8 cellular contexts compared by ENCODE assay signal in genomic region chr11:118252688-118253087, GRCh38. TPM values are rescaled to one million over a fixed set of nuclear protein-coding genes. Genes with fewer than 3 reads are reported as not detected.
A peak's percentile ranks its signal among the peaks of the same experiment; 100 is the strongest.
DNase-seq lines count a peak whose midpoint lies in the region; ATAC-seq and TF ChIP-seq lines count a peak whose summit lies in the region.

No MANE protein-coding gene starts in this region.

- H3K79me2 ChIP-seq in DOHH2 (ENCODE audit: control insufficient read depth, low read length): peaks cover 17% of the 10 kb centered on the region
- no peaks in the 10 kb centered on the region for H3K79me2 ChIP-seq in neural cell (replicated peaks; ENCODE audit: insufficient read depth, low read length)

- H3F3A ChIP-seq in DOHH2 (ENCODE audit: control insufficient read depth, insufficient read depth) (peaks cover 15% of the 10 kb centered on the region; the same call in 1 of the 2 replicates), neural cell (ENCODE audit: insufficient read depth, low read length, poor library complexity, severe bottlenecking) (no peaks in the 10 kb centered on the region)

- H3K4me1 Mint-ChIP-seq in MCF 10A (ENCODE audit: insufficient read depth, unreplicated experiment): peaks cover 15% of the 10 kb centered on the region

- H3K36me3 ChIP-seq in DOHH2 (ENCODE audit: control insufficient read depth, low read length) (no peaks in the 10 kb centered on the region), neural cell (ENCODE audit: insufficient read depth, low read length) (no peaks in the 10 kb centered on the region)

- H3K4me3 ChIP-seq in DOHH2 (ENCODE audit: low read length) (peak overlapping the region; percentile 81), neural cell (ENCODE audit: low read length) (peak overlapping the region; percentile 69)

- H3K36me3 Mint-ChIP-seq in MCF 10A (ENCODE audit: insufficient read depth, unreplicated experiment): peaks cover 15% of the 10 kb centered on the region

- BruUV-seq in MCF 10A (replicated peaks; lab: Mats Ljungman, UMichigan): no TSS peak

- peak overlapping the region; percentile 47 for H2AFZ ChIP-seq in neural cell (ENCODE audit: low read depth, low read length)

- POLR2A ChIA-PET in MCF 10A (lab: Yijun Ruan, JAX): interaction anchor here (0.6 to 7.2 kb wide), 20 partner anchors 10 to 991 kb away, joined by 3 to 225 read pairs (median 4); partner anchors contain the start of genes MPZL2 and UBE4A

- CTCF ChIA-PET in MCF 10A (lab: Yijun Ruan, JAX): interaction anchor here (0.5 to 1.2 kb wide), 4 partner anchors 11 to 1012 kb away, joined by 3 to 9 read pairs (median 3); partner anchors contain the start of gene MPZL2

- intact Hi-C loops in MCF 10A (cut with micrococcal nuclease): loop anchor here (5.0 kb wide), 1 partner anchor 35 kb away; no protein-coding TSS in a partner anchor

- no peak for TF ChIP-seq RAD21 in neural cell (conservative IDR thresholded peaks at IDR 0.05)

- peak overlapping the region; percentile 80 for H3K9ac ChIP-seq in neural cell (ENCODE audit: low read length)

- ATAC-seq in HG03460 (IDR thresholded peaks at IDR 0.05; ENCODE audit: unreplicated experiment): peak; percentile 14

- H3K4me1 ChIP-seq in DOHH2 (ENCODE audit: control insufficient read depth, low read length): peaks cover 15% of the 10 kb centered on the region

- H4K20me1 ChIP-seq in DOHH2 (ENCODE audit: control insufficient read depth, insufficient read depth, low read depth, low read length): no peaks in the 10 kb centered on the region
- H4K20me1 ChIP-seq in neural cell (ENCODE audit: insufficient read depth): no peaks in the 10 kb centered on the region

- DNase-seq in MCF 10A (ENCODE audit: unreplicated experiment): no peak
- DNase-seq in effector CD8-positive, alpha-beta T cell (lab: John Stamatoyannopoulos, UW): no peak
- no peak for DNase-seq in GM19238 (ENCODE audit: insufficient read length, low spot score)
- DNase-seq in hypothalamus (lab: John Stamatoyannopoulos, UW): no peak
- DNase-seq in anterior cingulate cortex (lab: John Stamatoyannopoulos, UW): no peak

- no peaks in the 10 kb centered on the region for H3K9me3 Mint-ChIP-seq in MCF 10A (ENCODE audit: unreplicated experiment)

- H3K4me3 Mint-ChIP-seq in MCF 10A (ENCODE audit: unreplicated experiment): peak overlapping the region; percentile 97

- H3K4me2 ChIP-seq in DOHH2 (ENCODE audit: low read length): peak overlapping the region; percentile 76
- peak overlapping the region; percentile 66 for H3K4me2 ChIP-seq in neural cell (ENCODE audit: low read length)

- H3K27me3 ChIP-seq in DOHH2 (ENCODE audit: control insufficient read depth, low read length) (no peaks in the 10 kb centered on the region), neural cell (ENCODE audit: insufficient read depth, low read depth, low read length) (no peaks in the 10 kb centered on the region)

- TF ChIP-seq EP300 in neural cell (conservative IDR thresholded peaks at IDR 0.05; ENCODE audit: poor library complexity, severe bottlenecking): no peak

- TF ChIP-seq CTCF in DOHH2 (IDR thresholded peaks at IDR 0.05; ENCODE audit: low read depth, low read length, poor library complexity, severe bottlenecking) (no peak), MCF 10A (IDR thresholded peaks at IDR 0.05; ENCODE audit: unreplicated experiment) (no peak), neural cell (IDR thresholded peaks at IDR 0.05; ENCODE audit: poor library complexity, severe bottlenecking) (no peak)

- no peaks in the 10 kb centered on the region for H3K9me3 ChIP-seq in DOHH2 (ENCODE audit: control insufficient read depth, insufficient read depth, low read length)
- no peaks in the 10 kb centered on the region for H3K9me3 ChIP-seq in neural cell (ENCODE audit: low read length)

- no peaks in the 10 kb centered on the region for H3K27me3 Mint-ChIP-seq in MCF 10A (ENCODE audit: insufficient read depth, unreplicated experiment)

- no peaks in the 10 kb centered on the region for H3K9me2 ChIP-seq in DOHH2 (replicated peaks; ENCODE audit: control insufficient read depth, low read length)
- no peaks in the 10 kb centered on the region for H3K9me2 ChIP-seq in neural cell (ENCODE audit: insufficient read depth, low read length)

- H3K27ac ChIP-seq in DOHH2 (ENCODE audit: low read depth, low read length): peak overlapping the region; percentile 48; the same call in 1 of the 2 replicates
- peak overlapping the region; percentile 92 for H3K27ac ChIP-seq in neural cell (ENCODE audit: low read length)

- peak overlapping the region; percentile 99 for H3K27ac Mint-ChIP-seq in MCF 10A (ENCODE audit: low read depth, unreplicated experiment)

TF ChIP-seq in neural cell, 6 proteins besides CTCF, POLR2A, EP300 and RAD21:
- TF ChIP-seq TAF1 (IDR thresholded peaks at IDR 0.05; ENCODE audit: low read depth) (no peak), SMC3 (conservative IDR thresholded peaks at IDR 0.05; ENCODE audit: poor library complexity) (no peak)

RNA-seq across cellular contexts. Expression of gene MPZL3, which starts 0.5 kb away (rescaled TPM):
- 11.9 and 17.7 TPM in 2 replicates for total RNA-seq in MCF 10A (2022)
- 3.6 and 5.4 TPM in 2 replicates for polyA plus RNA-seq in neural cell
- polyA minus RNA-seq in neural cell: 5.8 and 6.8 TPM in 2 replicates

RNA-seq across cellular contexts. Expression of gene MPZL2, which starts 11.4 kb away (rescaled TPM):
- total RNA-seq in MCF 10A (2022): 7.0 and 13.7 TPM in 2 replicates
- not detected in 2 replicates for polyA plus RNA-seq in neural cell
- polyA minus RNA-seq in neural cell: not detected in 2 replicates

RNA-seq across cellular contexts. Expression of gene JAML, which starts 27.9 kb away (rescaled TPM):
- total RNA-seq in MCF 10A (2022): 0.10 TPM in 1 of 2 replicates, not detected in the other
- 0.28 TPM in 1 of 2 replicates, not detected in the other for polyA plus RNA-seq in neural cell
- polyA minus RNA-seq in neural cell: 0.69 TPM in 1 of 2 replicates, not detected in the other

RNA-seq across cellular contexts. Expression of gene CD3E, which starts 51.8 kb away (rescaled TPM):
- total RNA-seq in MCF 10A (2022): not detected in 2 replicates
- not detected in 2 replicates for polyA plus RNA-seq in neural cell
- not detected in 2 replicates for polyA minus RNA-seq in neural cell
